8 cellular contexts compared by ENCODE assay signal in the genomic region with DNA sequence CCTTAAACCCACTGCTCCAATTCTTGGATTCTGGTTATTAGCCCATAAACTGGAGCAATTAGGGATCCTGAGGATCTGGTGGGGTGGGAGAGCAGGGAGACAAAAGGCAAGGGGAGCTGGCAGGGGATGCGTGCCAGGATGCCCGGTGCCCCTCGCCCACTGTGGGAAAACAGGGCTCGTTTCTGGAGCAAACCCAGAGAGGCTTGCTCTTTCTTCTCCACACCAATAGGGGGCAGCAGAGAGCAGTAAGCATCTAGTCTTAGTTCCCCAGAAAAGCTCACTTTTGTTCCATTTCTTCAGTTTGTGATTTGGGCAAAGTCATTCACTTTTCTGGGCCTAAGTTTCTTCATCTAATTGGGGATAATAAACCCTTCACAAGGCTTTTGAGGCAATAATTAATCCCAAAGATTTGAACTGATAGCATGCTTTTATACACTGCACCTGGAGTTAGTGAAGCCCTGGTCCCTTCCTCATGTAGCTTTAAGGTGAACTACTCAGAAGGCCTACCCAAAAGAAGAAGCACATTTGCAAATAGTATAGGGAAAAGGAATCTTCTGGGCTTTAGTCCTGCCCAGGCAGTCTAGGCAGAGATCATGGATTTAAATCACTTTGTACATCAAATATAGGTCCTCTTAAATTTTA.
DNase-seq lines count a peak whose midpoint lies in the region; ATAC-seq and TF ChIP-seq lines count a peak whose summit lies in the region.

No MANE protein-coding gene starts in this region.

- peak; percentile 78 for TF ChIP-seq CTCF in HL-60 (IDR thresholded peaks at IDR 0.05; ENCODE audit: insufficient read depth, low read length)

- H3K4me3 ChIP-seq in HL-60 (replicated peaks; ENCODE audit: insufficient read depth, low read length) = no peak overlapping the region

- ATAC-seq in left lobe of liver (peak; percentile 93), HG02870 (IDR thresholded peaks at IDR 0.05; ENCODE audit: unreplicated experiment) (no peak)
- ATAC-seq in stimulated activated naive CD8-positive, alpha-beta T cell treated with anti-CD3 and anti-CD28 coated beads, Interleukin-15, amount 100 ng/mL, for 72 hours = peak; percentile 56

- H3K27me3 ChIP-seq in HL-60 (ENCODE audit: insufficient read depth, poor library complexity, severe bottlenecking) = no peaks in the 10 kb centered on the region

- H3K27ac Mint-ChIP-seq in stimulated activated naive CD8-positive, alpha-beta T cell treated with anti-CD3 and anti-CD28 coated beads, Interleukin-15, amount 100 ng/mL, for 72 hours = no peak overlapping the region

- no peak overlapping the region for H3K4me3 Mint-ChIP-seq in stimulated activated naive CD8-positive, alpha-beta T cell treated with anti-CD3 and anti-CD28 coated beads, Interleukin-15, amount 100 ng/mL, for 72 hours

- DNase-seq in SIG-M5 treated with dmso at 0.1 percent for 504 hours (lab: John Stamatoyannopoulos, UW; ENCODE audit: unreplicated experiment) (peak; percentile 39), SIG-M5 (lab: John Stamatoyannopoulos, UW) (no peak), HL-60 (ENCODE audit: low read depth in 1 of 2, low spot score in 1 of 2) (peak; percentile 10 to 31), RKO (ENCODE audit: low spot score) (peak; percentile 41), caudate nucleus (lab: John Stamatoyannopoulos, UW) (peak in 38 of 61 donors; percentile 3 to 67 (median 36)), left lobe of liver (ENCODE audit: low spot score) (no peak)
- DNase-seq in stimulated activated naive CD8-positive, alpha-beta T cell treated with anti-CD3 and anti-CD28 coated beads, Interleukin-15, amount 100 ng/mL, for 72 hours = peak; percentile 23 to 28

- no peaks in the 10 kb centered on the region for H3K9me3 Mint-ChIP-seq in stimulated activated naive CD8-positive, alpha-beta T cell treated with anti-CD3 and anti-CD28 coated beads, Interleukin-15, amount 100 ng/mL, for 72 hours

- no peak overlapping the region for H3K27ac ChIP-seq in HL-60 (replicated peaks)
- peak overlapping the region; percentile 99 for H3K27ac ChIP-seq in caudate nucleus (ENCODE audit: low read depth, low read length)

- H3K27me3 Mint-ChIP-seq in stimulated activated naive CD8-positive, alpha-beta T cell treated with anti-CD3 and anti-CD28 coated beads, Interleukin-15, amount 100 ng/mL, for 72 hours = no peaks in the 10 kb centered on the region

- H3K4me1 Mint-ChIP-seq in stimulated activated naive CD8-positive, alpha-beta T cell treated with anti-CD3 and anti-CD28 coated beads, Interleukin-15, amount 100 ng/mL, for 72 hours = peaks cover 10% of the 10 kb centered on the region

Comparison
In these comparisons a context has a peak if more than half of its experiments do, and no peak if none do; other contexts are left out.
1. DNase-seq: peak in SIG-M5 treated with dmso at 0.1 percent for 504 hours (single experiment), HL-60 (2 of 2), RKO (single experiment), caudate nucleus (38 of 61) and stimulated activated naive CD8-positive, alpha-beta T cell treated with anti-CD3 and anti-CD28 coated beads, Interleukin-15, amount 100 ng/mL, for 72 hours (2 of 2); none in SIG-M5 (single experiment) and left lobe of liver (single experiment).